ENCODE assay signal across 15 cellular contexts in genomic region chr3:127409421-127410136, GRCh38.
DNase-seq lines count a peak whose midpoint lies in the region; ATAC-seq and TF ChIP-seq lines count a peak whose summit lies in the region.
"Had no signal": no experiment of that assay in that cellular context is flagged by ENCODE, and none has a peak within 500 bp of the region (broad histone marks: within the 10 kb centered on the region; RNA-seq: fewer than 3 reads in every experiment).

No MANE protein-coding gene starts in this region.

- H3K9me3 ChIP-seq in right atrium auricular region = no peaks in the 10 kb centered on the region
- H3K9me3 ChIP-seq in ectodermal cell (ENCODE audit: control insufficient read depth, low read length) = no peaks in the 10 kb centered on the region

- intact Hi-C loops in left ventricle myocardium superior (cut with micrococcal nuclease) = no loop called here

- H3K27me3 ChIP-seq in right atrium auricular region = no peaks in the 10 kb centered on the region
- H3K27me3 ChIP-seq in ectodermal cell (ENCODE audit: control insufficient read depth, insufficient read depth, low read length, poor library complexity, severe bottlenecking) = no peaks in the 10 kb centered on the region

- ATAC-seq in left ventricle myocardium superior (no peak), GM18520 (IDR thresholded peaks at IDR 0.05; ENCODE audit: unreplicated experiment) (no peak)
- ATAC-seq: CD8-positive, alpha-beta T cell had no signal

- WGBS in ectodermal cell, 2 experiments = 81 to 86% methylated on average over 9 of the region's 9 CpGs

- H3K9me3 Mint-ChIP-seq in neural crest cell (no peaks in the 10 kb centered on the region), progenitor cell of endocrine pancreas (ENCODE audit: low read depth) (no peaks in the 10 kb centered on the region)
- H3K9me3 Mint-ChIP-seq: CD8-positive, alpha-beta T cell; GM23338 had no signal

- H3K4me3 Mint-ChIP-seq in neural crest cell (peak overlapping the region; percentile 42), progenitor cell of endocrine pancreas (ENCODE audit: low read depth) (no peak overlapping the region)
- H3K4me3 Mint-ChIP-seq: CD8-positive, alpha-beta T cell; GM23338 had no signal

- H3K27ac Mint-ChIP-seq in neural crest cell (ENCODE audit: unreplicated experiment) = peak overlapping the region; percentile 95
- no peak overlapping the region for H3K27ac Mint-ChIP-seq in progenitor cell of endocrine pancreas
- H3K27ac Mint-ChIP-seq: CD8-positive, alpha-beta T cell; GM23338 had no signal

- peaks cover 74% of the 10 kb centered on the region for H3K4me1 Mint-ChIP-seq in neural crest cell
- no peaks in the 10 kb centered on the region for H3K4me1 Mint-ChIP-seq in progenitor cell of endocrine pancreas (ENCODE audit: low read depth)

- H3K27me3 Mint-ChIP-seq in neural crest cell (ENCODE audit: low read depth) (no peaks in the 10 kb centered on the region), progenitor cell of endocrine pancreas (peaks cover 30% of the 10 kb centered on the region)

- no peaks in the 10 kb centered on the region for H3K36me3 ChIP-seq in right atrium auricular region
- H3K36me3 ChIP-seq in ectodermal cell (ENCODE audit: control insufficient read depth, insufficient read depth, low read length) = no peaks in the 10 kb centered on the region

- TF ChIP-seq CTCF in right atrium auricular region (IDR thresholded peaks at IDR 0.05) = no peak
- no peak for TF ChIP-seq CTCF in neural crest cell (conservative IDR thresholded peaks at IDR 0.05)
- no peak for TF ChIP-seq CTCF in progenitor cell of endocrine pancreas (IDR thresholded peaks at IDR 0.05; ENCODE audit: unreplicated experiment)

- H3K4me1 ChIP-seq in right atrium auricular region = no peaks in the 10 kb centered on the region
- H3K4me1 ChIP-seq in ectodermal cell (ENCODE audit: control insufficient read depth, insufficient read depth, low read length) = peaks cover 63% of the 10 kb centered on the region

- H3K36me3 Mint-ChIP-seq in neural crest cell (ENCODE audit: low read depth) (no peaks in the 10 kb centered on the region), progenitor cell of endocrine pancreas (ENCODE audit: insufficient read depth) (no peaks in the 10 kb centered on the region)
- H3K36me3 Mint-ChIP-seq: CD8-positive, alpha-beta T cell had no signal

- H3K4me3 ChIP-seq in right atrium auricular region (no peak overlapping the region), ectodermal cell (ENCODE audit: insufficient read depth, low read depth, low read length) (no peak overlapping the region)
- H3K4me3 ChIP-seq: GM23338 had no signal

- peak; percentile 21 for DNase-seq in right atrium auricular region (ENCODE audit: low spot score)
- no peak for DNase-seq in left ventricle myocardium superior
- DNase-seq in neural crest cell (ENCODE audit: low read depth, low spot score) = no peak
- DNase-seq in ureter (ENCODE audit: low spot score) = peak; percentile 29
- no peak for DNase-seq in NCI-H2107 treated with DMSO at 0.1 percent for 48 hours (lab: John Stamatoyannopoulos, UW; ENCODE audit: unreplicated experiment)
- no peak for DNase-seq in progenitor cell of endocrine pancreas (ENCODE audit: low spot score, unreplicated experiment)
- DNase-seq: AML-193, KBM-7, NCI-H1092, NCI-H446 treated with DMSO at 0.1 percent for 48 hours, SHP77 had no signal

- H3K27ac ChIP-seq in right atrium auricular region (no peak overlapping the region), ectodermal cell (ENCODE audit: insufficient read depth, low read depth, low read length, poor library complexity, severe bottlenecking) (peak overlapping the region; percentile 59)

Comparison
In these comparisons a context has a peak if more than half of its experiments do, and no peak if none do; other contexts are left out.
1. DNase-seq: peak in right atrium auricular region (single experiment) and ureter (single experiment); none in left ventricle myocardium superior (single experiment), neural crest cell (single experiment), NCI-H2107 treated with DMSO at 0.1 percent for 48 hours (single experiment) and progenitor cell of endocrine pancreas (single experiment).